ENCODE assay signal across 21 cellular contexts in genomic region chr2:233297076-233297475, GRCh38. TPM values are rescaled to one million over a fixed set of nuclear protein-coding genes. Genes with fewer than 3 reads are reported as not detected.
"Had no signal": no experiment of that assay in that cellular context is flagged by ENCODE, and none has a peak within 500 bp of the region (broad histone marks: within the 10 kb centered on the region; RNA-seq: fewer than 3 reads in every experiment).

No MANE protein-coding gene starts in this region.

- H3K4me3 Mint-ChIP-seq: naive thymus-derived CD4-positive, alpha-beta T cell had no signal

- ATAC-seq: esophagus mucosa; heart left ventricle; naive thymus-derived CD4-positive, alpha-beta T cell; sciatic nerve; stimulated activated naive CD8-positive, alpha-beta T cell treated with anti-CD3 and anti-CD28 coated beads, Interleukin-15, Interleukin-2, amounts not matched to agents 100 U/mL and 50 U/mL, for 24 hours had no signal

- DNase-seq: cortex of kidney; dorsolateral prefrontal cortex; effector memory CD4-positive, alpha-beta T cell; heart left ventricle; hippocampal formation; mammary epithelial cell; naive thymus-derived CD4-positive, alpha-beta T cell; posterior cingulate gyrus; stimulated activated CD4-positive, alpha-beta T cell treated with anti-CD3 and anti-CD28 coated beads, Interleukin-12 subunit alpha, Interleukin-12 subunit beta, amount 100 ng/mL, for 4 hours; stimulated activated naive CD8-positive, alpha-beta T cell treated with anti-CD3 and anti-CD28 coated beads, Interleukin-15, Interleukin-2, amounts not matched to agents 100 U/mL and 50 U/mL, for 24 hours had no signal

- H3K27me3 Mint-ChIP-seq: naive thymus-derived CD4-positive, alpha-beta T cell had no signal

RNA-seq across cellular contexts. Expression of gene SAG, which starts 10.5 kb away (rescaled TPM):
- total RNA-seq: esophagus mucosa, fibroblast of lung, glomerular endothelial cell, kidney epithelial cell, lower leg skin, mammary epithelial cell, mesenteric fat pad, osteocyte, sciatic nerve, skeletal muscle tissue, subcutaneous adipose tissue, thoracic aorta had no signal
